In genomic region chr20:10404023-10404628, GRCh38 we compare ENCODE assay signal across 28 cellular contexts. TPM values are rescaled to one million over a fixed set of nuclear protein-coding genes. Genes with fewer than 3 reads are reported as not detected.
DNase-seq lines count a peak whose midpoint lies in the region; ATAC-seq, FAIRE-seq and TF ChIP-seq lines count a peak whose summit lies in the region.
"Had no signal": no experiment of that assay in that cellular context is flagged by ENCODE, and none has a peak within 500 bp of the region (broad histone marks: within the 10 kb centered on the region; RNA-seq: fewer than 3 reads in every experiment).

No MANE protein-coding gene starts in this region.

- H3K9me3 ChIP-seq in A549 (no peaks in the 10 kb centered on the region), mucosa of descending colon (no peaks in the 10 kb centered on the region), right atrium auricular region (no peaks in the 10 kb centered on the region)
- H3K9me3 ChIP-seq: thoracic aorta, uterus had no signal

- H3K4me3 Mint-ChIP-seq in dendritic cell treated with granulocyte-macrophage colony-stimulating factor and Interleukin-4, amounts not matched to agents 40 ng/mL and 50 ng/mL, for 4 days: peak overlapping the region; percentile 6
- H3K4me3 Mint-ChIP-seq: activated T-cell treated with anti-CD3 and anti-CD28 coated beads, Interleukin-2, amount 50 U/mL, for 24 hours; CD4-positive, CD25-positive, alpha-beta regulatory T cell; neural crest cell; T-cell had no signal

- POLR2A ChIA-PET in A549 (lab: Yijun Ruan, JAX): no interaction called here

- peak; percentile 81 for FAIRE-seq in A549 (lab: Jason Lieb, UNC)
- FAIRE-seq: endometrium, kidney had no signal

- peak overlapping the region in 1 of 2 experiments; percentile 59; a peak in 3 of 6 replicates for H3K27ac ChIP-seq in A549
- H3K27ac ChIP-seq in right atrium auricular region: no peak overlapping the region
- H3K27ac ChIP-seq: GM23248, thoracic aorta, uterus had no signal

- CTCF ChIA-PET in A549 (lab: Yijun Ruan, JAX): interaction anchor here (0.8 to 3.5 kb wide), 7 partner anchors 9 to 426 kb away, joined by 3 to 12 read pairs (median 5); no protein-coding TSS in a partner anchor

- H3K27me3 ChIP-seq in right atrium auricular region: no peaks in the 10 kb centered on the region
- H3K27me3 ChIP-seq: uterus had no signal

- 71% methylated on average over 2 of the region's 2 CpGs for WGBS in A549 (ENCODE audit: missing lambda C conversion rate)

- H3K36me3 ChIP-seq in mucosa of descending colon (ENCODE audit: low read depth) (peaks cover 7% of the 10 kb centered on the region), right atrium auricular region (peaks cover 14% of the 10 kb centered on the region)
- H3K36me3 ChIP-seq: uterus had no signal

- in situ Hi-C loops in G401 (cut with HindIII; ENCODE audit: low sequenced_read_pairs): no loop called here

- H3K9me3 Mint-ChIP-seq in dendritic cell treated with granulocyte-macrophage colony-stimulating factor and Interleukin-4, amounts not matched to agents 40 ng/mL and 50 ng/mL, for 4 days: no peaks in the 10 kb centered on the region
- H3K9me3 Mint-ChIP-seq: activated T-cell treated with anti-CD3 and anti-CD28 coated beads, Interleukin-2, amount 50 U/mL, for 24 hours; CD4-positive, CD25-positive, alpha-beta regulatory T cell; neural crest cell; T-cell had no signal

- ATAC-seq in A549 (peak; percentile 81 to 84), mucosa of descending colon (no peak)
- ATAC-seq: sciatic nerve; stimulated activated naive CD8-positive, alpha-beta T cell treated with anti-CD3 and anti-CD28 coated beads, Interleukin-15, Interleukin-2, amounts not matched to agents 100 U/mL and 50 U/mL, for 24 hours; T-cell had no signal

- no peak overlapping the region for H3K4me3 ChIP-seq in A549
- no peak overlapping the region for H3K4me3 ChIP-seq in mucosa of descending colon
- H3K4me3 ChIP-seq in right atrium auricular region: no peak overlapping the region
- H3K4me3 ChIP-seq: GM23248, lung, thoracic aorta, uterus had no signal

- DNase-seq in A549 (ENCODE audit: low read depth in 1 of 2, low spot score in 1 of 2) (peak in 1 of 2 experiments; percentile 47), G401 (ENCODE audit: low spot score) (peak; percentile 53), NCI-H526 treated with DMSO at 0.1 percent for 48 hours (lab: John Stamatoyannopoulos, UW) (peak; percentile 15), mucosa of descending colon (no peak), epidermal melanocyte (ENCODE audit: insufficient read length, low spot score) (no peak), right atrium auricular region (ENCODE audit: low spot score) (no peak)
- DNase-seq in effector CD8-positive, alpha-beta T cell (lab: John Stamatoyannopoulos, UW): no peak
- DNase-seq: activated CD4-positive, CD25-positive, alpha-beta regulatory T cell treated with anti-CD3 and anti-CD28 coated beads, Interleukin-2, amount 50 U/mL, for 72 hours; activated naive CD4-positive, alpha-beta T cell treated with anti-CD3 and anti-CD28 coated beads, Interleukin-2, amount 50 U/mL, for 16 hours; activated T-cell treated with anti-CD3 and anti-CD28 coated beads, Interleukin-2, amount 50 U/mL, for 24 hours; CD4-positive, CD25-positive, alpha-beta regulatory T cell; GM23248; KG1; kidney; NCI-H1048; NCI-H187; NCI-H2227 treated with DMSO at 0.1 percent for 48 hours; PC-3; SHP77; stimulated activated naive CD8-positive, alpha-beta T cell treated with anti-CD3 and anti-CD28 coated beads, Interleukin-15, Interleukin-2, amounts not matched to agents 100 U/mL and 50 U/mL, for 24 hours; T-cell; uterus had no signal

- peaks cover 24% of the 10 kb centered on the region for H3K36me3 Mint-ChIP-seq in dendritic cell treated with granulocyte-macrophage colony-stimulating factor and Interleukin-4, amounts not matched to agents 40 ng/mL and 50 ng/mL, for 4 days (ENCODE audit: low read depth)

- TF ChIP-seq RAD21 in A549 (conservative IDR thresholded peaks at IDR 0.05 in 1 of 2, IDR thresholded peaks at IDR 0.05 in 1 of 2): peak; percentile 37 to 44; a peak in 4 of 5 replicates

- no peaks in the 10 kb centered on the region for H3K27me3 Mint-ChIP-seq in dendritic cell treated with granulocyte-macrophage colony-stimulating factor and Interleukin-4, amounts not matched to agents 40 ng/mL and 50 ng/mL, for 4 days
- H3K27me3 Mint-ChIP-seq: activated T-cell treated with anti-CD3 and anti-CD28 coated beads, Interleukin-2, amount 50 U/mL, for 24 hours; CD4-positive, CD25-positive, alpha-beta regulatory T cell; T-cell had no signal

- H3K4me2 ChIP-seq in A549: no peak overlapping the region

- peak overlapping the region; percentile 73 for H3K27ac Mint-ChIP-seq in dendritic cell treated with granulocyte-macrophage colony-stimulating factor and Interleukin-4, amounts not matched to agents 40 ng/mL and 50 ng/mL, for 4 days
- H3K27ac Mint-ChIP-seq: CD4-positive, CD25-positive, alpha-beta regulatory T cell; T-cell had no signal

- no peak for TF ChIP-seq EP300 in A549 (IDR thresholded peaks at IDR 0.05)

- no peak for TF ChIP-seq CTCF in A549 (IDR thresholded peaks at IDR 0.05)
- no peak for TF ChIP-seq CTCF in mucosa of descending colon (IDR thresholded peaks at IDR 0.05)
- TF ChIP-seq CTCF in right atrium auricular region (IDR thresholded peaks at IDR 0.05): no peak

- peaks cover 17% of the 10 kb centered on the region for H3K4me1 Mint-ChIP-seq in dendritic cell treated with granulocyte-macrophage colony-stimulating factor and Interleukin-4, amounts not matched to agents 40 ng/mL and 50 ng/mL, for 4 days (ENCODE audit: low read depth)
- H3K4me1 Mint-ChIP-seq: CD4-positive, CD25-positive, alpha-beta regulatory T cell; neural crest cell; T-cell had no signal

- TF ChIP-seq POLR2A in A549 (IDR thresholded peaks at IDR 0.05; ENCODE audit: low read length): no peak

- intact Hi-C loops in dendritic cell treated with granulocyte-macrophage colony-stimulating factor and Interleukin-4, amounts not matched to agents 40 ng/mL and 50 ng/mL, for 4 days (cut with micrococcal nuclease): loop anchor here (10.0 kb wide), 1 partner anchor 1481 kb away; no protein-coding TSS in a partner anchor
- intact Hi-C loops in mucosa of descending colon (cut with DNase I, micrococcal nuclease): no loop called here

- H3K4me1 ChIP-seq in A549 (peaks cover 32% of the 10 kb centered on the region), mucosa of descending colon (ENCODE audit: low read depth) (no peaks in the 10 kb centered on the region), right atrium auricular region (no peaks in the 10 kb centered on the region)
- H3K4me1 ChIP-seq: uterus had no signal

TF ChIP-seq in A549, 52 proteins besides CTCF, POLR2A, EP300 and RAD21:
- TF ChIP-seq SMC3 (IDR thresholded peaks at IDR 0.05): peak; percentile 26; the same call in 1 of the 3 replicates
- TF ChIP-seq RARB (CRISPR knock-in tag; IDR thresholded peaks at IDR 0.05): no peak
- TF ChIP-seq FOSL2 (IDR thresholded peaks at IDR 0.05): no peak
- no peak for TF ChIP-seq FOSL2 (CRISPR knock-in tag; IDR thresholded peaks at IDR 0.05)
TF ChIP-seq in A549: peak in this region for 1.

RNA-seq across cellular contexts. Expression of gene MKKS, which starts 29.9 kb away (rescaled TPM):
- polyA plus RNA-seq in A549 (2011; rRNA removed) (85.2 and 94.2 TPM in 2 replicates), A549 (2017; fragmentation: RNase III; extraction: RNeasy Plus Mini Kit Qiagen cat#74134 plus additional on column Dnase treatment) (24.3 to 27.6 TPM (median 25.8 TPM) in 3 replicates)
- polyA plus RNA-seq in A549 (2012; cell fraction: cytosol; rRNA removed): 16.8 and 17.8 TPM in 2 replicates
- 4.5 and 7.3 TPM in 2 replicates for polyA plus RNA-seq in A549 (2012; cell fraction: nucleus; rRNA removed)
- 24.7 and 24.9 TPM in 2 replicates for polyA minus RNA-seq in A549 (2011; rRNA and poly(A)+ RNA removed)
- total RNA-seq in G401 (2014; rRNA removed; shearing (Covaris generic)): 8.8 and 9.2 TPM in 2 replicates
- total RNA-seq in mucosa of descending colon (10 to 100 TPM; 21.1 to 30.0 (median 28.2) TPM), right atrium auricular region (10 to 100 TPM; 12.4 to 15.4 TPM)

RNA-seq across cellular contexts. Expression of gene SLX4IP, which starts 31.0 kb away (rescaled TPM):
- polyA plus RNA-seq in A549 (2011; rRNA removed) (7.5 and 8.0 TPM in 2 replicates), A549 (2017; fragmentation: RNase III; extraction: RNeasy Plus Mini Kit Qiagen cat#74134 plus additional on column Dnase treatment) (3.3 to 3.5 TPM (median 3.4 TPM) in 3 replicates)
- 0.83 and 1.0 TPM in 2 replicates for polyA plus RNA-seq in A549 (2012; cell fraction: cytosol; rRNA removed)
- polyA plus RNA-seq in A549 (2012; cell fraction: nucleus; rRNA removed): 2.0 and 2.9 TPM in 2 replicates
- 17.4 and 18.8 TPM in 2 replicates for polyA minus RNA-seq in A549 (2011; rRNA and poly(A)+ RNA removed)
- 1.0 and 2.7 TPM in 2 replicates for total RNA-seq in G401 (2014; rRNA removed; shearing (Covaris generic))
- total RNA-seq in mucosa of descending colon (1 to 10 TPM; 5.7 to 9.7 (median 7.7) TPM), right atrium auricular region (1 to 10 TPM; 1.1 to 2.0 TPM)

Comparison
In these comparisons a context has a peak if more than half of its experiments do, and no peak if none do; other contexts are left out.
1. DNase-seq: peak in G401 (single experiment) and NCI-H526 treated with DMSO at 0.1 percent for 48 hours (single experiment); none in effector CD8-positive, alpha-beta T cell (single experiment), mucosa of descending colon (0 of 3), epidermal melanocyte (single experiment) and right atrium auricular region (single experiment).